In genomic region chr19:45038931-45039893, GRCh38 we compare ENCODE assay signal across 8 cellular contexts. TPM values are rescaled to one million over a fixed set of nuclear protein-coding genes. Genes with fewer than 3 reads are reported as not detected.
DNase-seq lines count a peak whose midpoint lies in the region; ATAC-seq and TF ChIP-seq lines count a peak whose summit lies in the region.

A gene with protein sequence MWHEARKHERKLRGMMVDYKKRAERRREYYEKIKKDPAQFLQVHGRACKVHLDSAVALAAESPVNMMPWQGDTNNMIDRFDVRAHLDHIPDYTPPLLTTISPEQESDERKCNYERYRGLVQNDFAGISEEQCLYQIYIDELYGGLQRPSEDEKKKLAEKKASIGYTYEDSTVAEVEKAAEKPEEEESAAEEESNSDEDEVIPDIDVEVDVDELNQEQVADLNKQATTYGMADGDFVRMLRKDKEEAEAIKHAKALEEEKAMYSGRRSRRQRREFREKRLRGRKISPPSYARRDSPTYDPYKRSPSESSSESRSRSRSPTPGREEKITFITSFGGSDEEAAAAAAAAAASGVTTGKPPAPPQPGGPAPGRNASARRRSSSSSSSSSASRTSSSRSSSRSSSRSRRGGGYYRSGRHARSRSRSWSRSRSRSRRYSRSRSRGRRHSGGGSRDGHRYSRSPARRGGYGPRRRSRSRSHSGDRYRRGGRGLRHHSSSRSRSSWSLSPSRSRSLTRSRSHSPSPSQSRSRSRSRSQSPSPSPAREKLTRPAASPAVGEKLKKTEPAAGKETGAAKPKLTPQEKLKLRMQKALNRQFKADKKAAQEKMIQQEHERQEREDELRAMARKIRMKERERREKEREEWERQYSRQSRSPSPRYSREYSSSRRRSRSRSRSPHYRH (plus strand): TSS chr19:45039045. CDS start chr19:45040213, 1,168 bp downstream.

- no peaks in the 10 kb centered on the region for H3K9me3 Mint-ChIP-seq in activated CD4-positive, alpha-beta memory T cell treated with anti-CD3 and anti-CD28 coated beads, Interleukin-2, amount 10 ng/mL, durations not matched to agents 7 days and 5 days

- no peaks in the 10 kb centered on the region for H3K27me3 Mint-ChIP-seq in activated CD4-positive, alpha-beta memory T cell treated with anti-CD3 and anti-CD28 coated beads, Interleukin-2, amount 10 ng/mL, durations not matched to agents 7 days and 5 days

- peak within 1 kb of the TSS; percentile 92 for H3K9ac ChIP-seq in BLaER1

- H3K4me1 Mint-ChIP-seq in activated CD4-positive, alpha-beta memory T cell treated with anti-CD3 and anti-CD28 coated beads, Interleukin-2, amount 10 ng/mL, durations not matched to agents 7 days and 5 days: peaks cover 32% of the 10 kb centered on the region

- H3K27ac Mint-ChIP-seq in activated CD4-positive, alpha-beta memory T cell treated with anti-CD3 and anti-CD28 coated beads, Interleukin-2, amount 10 ng/mL, durations not matched to agents 7 days and 5 days: peak within 1 kb of the TSS; percentile 93

- peaks cover 27% of the 10 kb centered on the region for H3K4me1 ChIP-seq in BLaER1
- peaks cover 36% of the 10 kb centered on the region for H3K4me1 ChIP-seq in lower lobe of right lung

- peaks cover 54% of the 10 kb centered on the region for H3K36me3 Mint-ChIP-seq in activated CD4-positive, alpha-beta memory T cell treated with anti-CD3 and anti-CD28 coated beads, Interleukin-2, amount 10 ng/mL, durations not matched to agents 7 days and 5 days (ENCODE audit: low read depth)

- intact Hi-C loops in lower lobe of right lung (cut with DNase I): no loop called here

- peaks cover 74% of the 10 kb centered on the region for H3K36me3 ChIP-seq in BLaER1
- H3K36me3 ChIP-seq in lower lobe of right lung: peaks cover 69% of the 10 kb centered on the region

- peak within 1 kb of the TSS; percentile 89 for H3K4me3 ChIP-seq in BLaER1
- peak within 1 kb of the TSS; percentile 98 for H3K4me3 ChIP-seq in lower lobe of right lung

- H3K4me2 ChIP-seq in BLaER1: peak within 1 kb of the TSS; percentile 95

- no peak for TF ChIP-seq CTCF in lower lobe of right lung (IDR thresholded peaks at IDR 0.05)

- CTCF ChIA-PET in activated CD4-positive, alpha-beta memory T cell treated with anti-CD3 and anti-CD28 coated beads, Interleukin-2, amount 10 ng/mL, durations not matched to agents 7 days and 5 days (lab: Charles Lee): interaction anchor here (0.6 to 5.3 kb wide), 8 partner anchors 10 to 271 kb away, joined by 3 to 35 read pairs (median 4); partner anchors contain the start of genes CLPTM1 and TRAPPC6A

- peak within 1 kb of the TSS; percentile 92 for H3K27ac ChIP-seq in BLaER1
- H3K27ac ChIP-seq in lower lobe of right lung: peak within 1 kb of the TSS; percentile 98

- H3K27me3 ChIP-seq in BLaER1 (no peaks in the 10 kb centered on the region), lower lobe of right lung (ENCODE audit: low read depth) (no peaks in the 10 kb centered on the region)

- POLR2A ChIA-PET in activated CD4-positive, alpha-beta memory T cell treated with anti-CD3 and anti-CD28 coated beads, Interleukin-2, amount 10 ng/mL, durations not matched to agents 7 days and 5 days (lab: Charles Lee): interaction anchor here (0.6 to 2.7 kb wide), 31 partner anchors 8 to 393 kb away, joined by 3 to 38 read pairs (median 5); partner anchors contain the start of genes BLOC1S3, GEMIN7, PPP1R37 and RELB

- DNase-seq in NCI-H748 (lab: John Stamatoyannopoulos, UW; ENCODE audit: unreplicated experiment) (peak; percentile 92), ecto neural progenitor cell (ENCODE audit: low spot score) (peak; percentile 90), lower lobe of right lung (peak; percentile 93)
- DNase-seq in activated CD4-positive, alpha-beta memory T cell treated with anti-CD3 and anti-CD28 coated beads, Interleukin-2, amount 10 ng/mL, durations not matched to agents 7 days and 5 days: peak; percentile 91
- DNase-seq in stimulated activated CD4-positive, alpha-beta T cell treated with anti-CD3 and anti-CD28 coated beads, TNF-alpha, amount 100 ng/mL, for 1 hour (ENCODE audit: low read depth in 3 of 3, low spot score in 1 of 3): peak; percentile 60 to 84 (median 76)

- H3K9me3 ChIP-seq in BLaER1 (peaks cover 5% of the 10 kb centered on the region; the same call in 1 of the 2 replicates), lower lobe of right lung (no peaks in the 10 kb centered on the region)

- peak; percentile 83 for ATAC-seq in GM19328 (IDR thresholded peaks at IDR 0.05; ENCODE audit: unreplicated experiment)
- peak; percentile 85 for ATAC-seq in HG03521 (IDR thresholded peaks at IDR 0.05; ENCODE audit: unreplicated experiment)
- ATAC-seq in lower lobe of right lung: peak; percentile 97 to 99

- peak within 1 kb of the TSS; percentile 81 for H3K4me3 Mint-ChIP-seq in activated CD4-positive, alpha-beta memory T cell treated with anti-CD3 and anti-CD28 coated beads, Interleukin-2, amount 10 ng/mL, durations not matched to agents 7 days and 5 days

- peaks cover 53% of the 10 kb centered on the region for H4K20me1 ChIP-seq in BLaER1

RNA-seq across cellular contexts. Expression of the gene that starts here (rescaled TPM):
- total RNA-seq in activated CD4-positive, alpha-beta memory T cell treated with anti-CD3 and anti-CD28 coated beads, Interleukin-2, amount 10 ng/mL, durations not matched to agents 7 days and 5 days: 10 to 100 TPM; 84.3 to 88.0 TPM
- 71.7 TPM for total RNA-seq in lower lobe of right lung

Comparison
In these comparisons a context has a peak if more than half of its experiments do, and no peak if none do; other contexts are left out.
1. Peak in every context shown above with its lines: DNase-seq, ATAC-seq, H3K4me3 ChIP-seq and H3K27ac ChIP-seq.